Comparison of ENCODE assay signal across 11 cellular contexts in genomic region chr12:15209782-15210181, GRCh38. TPM values are rescaled to one million over a fixed set of nuclear protein-coding genes. Genes with fewer than 3 reads are reported as not detected.
DNase-seq lines count a peak whose midpoint lies in the region; ATAC-seq and TF ChIP-seq lines count a peak whose summit lies in the region.
"Had no signal": no experiment of that assay in that cellular context is flagged by ENCODE, and none has a peak within 500 bp of the region (broad histone marks: within the 10 kb centered on the region; RNA-seq: fewer than 3 reads in every experiment).

No MANE protein-coding gene starts in this region.

- H3K27ac ChIP-seq in esophagus squamous epithelium = peak overlapping the region in 3 of 4 donors; percentile 54 to 63 (median 61)
- H3K27ac ChIP-seq in muscle layer of duodenum (ENCODE audit: low read length) = peak overlapping the region; percentile 74
- H3K27ac ChIP-seq in uterus = peak overlapping the region; percentile 83 to 95
- H3K27ac ChIP-seq: neutrophil had no signal

- H3K4me3 ChIP-seq in esophagus squamous epithelium (no peak overlapping the region), muscle layer of duodenum (ENCODE audit: low read depth in 1 of 2, low read length in 2 of 2) (no peak overlapping the region), uterus (no peak overlapping the region)

- no peak for TF ChIP-seq POLR2A in esophagus squamous epithelium (IDR thresholded peaks at IDR 0.05)
- TF ChIP-seq POLR2A in uterus (IDR thresholded peaks at IDR 0.05) = no peak

- H3K36me3 ChIP-seq in esophagus squamous epithelium (no peaks in the 10 kb centered on the region), muscle layer of duodenum (ENCODE audit: control insufficient read depth in 1 of 2, insufficient read depth in 2 of 2, low read length in 2 of 2) (no peaks in the 10 kb centered on the region), uterus (no peaks in the 10 kb centered on the region)
- H3K36me3 ChIP-seq: neutrophil had no signal

- no peak for ATAC-seq in HG02870 (IDR thresholded peaks at IDR 0.05; ENCODE audit: unreplicated experiment)

- intact Hi-C loops in esophagus squamous epithelium (cut with DNase I) = no loop called here
- intact Hi-C loops in uterus (cut with DNase I; ENCODE audit: low total_unique reads) = loop anchor here (10.0 kb wide), 1 partner anchor 55 kb away; no protein-coding TSS in a partner anchor

- H3K27me3 ChIP-seq in esophagus squamous epithelium (no peaks in the 10 kb centered on the region), muscle layer of duodenum (ENCODE audit: low read depth, low read length) (no peaks in the 10 kb centered on the region), uterus (no peaks in the 10 kb centered on the region)

- H3K4me1 ChIP-seq in esophagus squamous epithelium (peaks cover 0 to 81% (median 22%) of the 10 kb centered on the region in 3 donors), muscle layer of duodenum (ENCODE audit: control insufficient read depth in 1 of 2, insufficient read depth in 2 of 2, low read length in 2 of 2) (peaks cover 11 to 30% of the 10 kb centered on the region in 2 donors), uterus (peaks cover 17 to 18% of the 10 kb centered on the region in 2 donors)

- DNase-seq in RKO (ENCODE audit: low spot score) (peak; percentile 8), esophagus squamous epithelium (lab: John Stamatoyannopoulos, UW) (no peak), uterus (peak in 1 of 2 donors; percentile 66), mesenteric fat pad (ENCODE audit: low spot score) (no peak), retina (no peak)
- DNase-seq: activated CD4-positive, alpha-beta memory T cell treated with anti-CD3 and anti-CD28 coated beads for 36 hours; activated naive CD4-positive, alpha-beta T cell; effector CD8-positive, alpha-beta T cell had no signal

- WGBS in esophagus squamous epithelium, 2 donors = 22 to 30% methylated on average over 1 of the region's 1 CpG

- H3K9me3 ChIP-seq in esophagus squamous epithelium = no peaks in the 10 kb centered on the region
- H3K9me3 ChIP-seq in muscle layer of duodenum (ENCODE audit: control insufficient read depth in 1 of 2, low read length in 2 of 2) = no peaks in the 10 kb centered on the region
- H3K9me3 ChIP-seq in uterus = no peaks in the 10 kb centered on the region
- H3K9me3 ChIP-seq: neutrophil had no signal

- TF ChIP-seq CTCF in esophagus squamous epithelium (IDR thresholded peaks at IDR 0.05) (no peak), uterus (IDR thresholded peaks at IDR 0.05) (no peak)

RNA-seq across cellular contexts. Expression of gene RERG, which starts 11.4 kb away (rescaled TPM):
- total RNA-seq in esophagus squamous epithelium (10 to 100 TPM in 2 of 4 donors, 1 to 10 TPM in 2; 1.4 to 15.1 (median 7.0) TPM), uterus (100 to 1,000 TPM in 3 of 4 donors, 10 to 100 TPM in 1; 61.6 to 236 (median 150) TPM), mesenteric fat pad (15.9 TPM)
- total RNA-seq: activated CD4-positive, alpha-beta memory T cell treated with anti-CD3 and anti-CD28 coated beads for 36 hours had no signal
